ENCODE assay signal across 33 cellular contexts in genomic region chr14:39258782-39259545, GRCh38.
"Had no signal": no experiment of that assay in that cellular context is flagged by ENCODE, and none has a peak within 500 bp of the region (broad histone marks: within the 10 kb centered on the region; RNA-seq: fewer than 3 reads in every experiment).

No MANE protein-coding gene starts in this region.

- H3K27ac ChIP-seq: brain microvascular endothelial cell, esophagus muscularis mucosa, foreskin keratinocyte, gastrocnemius medialis, heart left ventricle, WERI-Rb-1 had no signal

- H3K9me3 ChIP-seq: gastrocnemius medialis had no signal

- H3K4me3 Mint-ChIP-seq: activated CD4-positive, alpha-beta memory T cell treated with anti-CD3 and anti-CD28 coated beads for 36 hours; activated CD4-positive, alpha-beta T cell treated with anti-CD3 and anti-CD28 coated beads for 36 hours; activated CD4-positive, alpha-beta T cell treated with anti-CD3 and anti-CD28 coated beads, Interleukin-2, amount 10 ng/mL, durations not matched to agents 24 days and 14 days; activated CD8-positive, alpha-beta memory T cell treated with anti-CD3 and anti-CD28 coated beads, Interleukin-2, amount 10 ng/mL, durations not matched to agents 7 days and 5 days; activated CD8-positive, alpha-beta T cell treated with anti-CD3 and anti-CD28 coated beads, Interleukin-2, amount 10 ng/mL, durations not matched to agents 7 days and 5 days; activated naive CD8-positive, alpha-beta T cell; activated T-cell treated with anti-CD3 and anti-CD28 coated beads, Interleukin-2, amount 50 U/mL, for 72 hours; central memory CD8-positive, alpha-beta T cell; effector memory CD8-positive, alpha-beta T cell; T-helper 17 cell; T-helper 2 cell treated with Interferon-gamma antibody and Interleukin-4, amounts not matched to agents 5 μg/mL and 100 μg/mL, for 36 hours had no signal

- ATAC-seq: activated CD4-positive, alpha-beta T cell treated with anti-CD3 and anti-CD28 coated beads for 36 hours; activated CD8-positive, alpha-beta memory T cell treated with anti-CD3 and anti-CD28 coated beads, Interleukin-2, amount 10 ng/mL, durations not matched to agents 7 days and 5 days; activated CD8-positive, alpha-beta T cell treated with anti-CD3 and anti-CD28 coated beads, Interleukin-2, amount 10 ng/mL, durations not matched to agents 7 days and 5 days; activated T-cell treated with anti-CD3 and anti-CD28 coated beads, Interleukin-2, amount 50 U/mL, for 72 hours; effector memory CD8-positive, alpha-beta T cell; gastrocnemius medialis; heart left ventricle; T-helper 17 cell had no signal

- DNase-seq: activated CD4-positive, alpha-beta memory T cell treated with anti-CD3 and anti-CD28 coated beads for 36 hours; activated CD4-positive, alpha-beta T cell treated with anti-CD3 and anti-CD28 coated beads for 36 hours; activated CD4-positive, alpha-beta T cell treated with anti-CD3 and anti-CD28 coated beads, Interleukin-2, amount 10 ng/mL, durations not matched to agents 24 days and 14 days; activated CD4-positive, CD25-positive, alpha-beta regulatory T cell; activated CD4-positive, CD25-positive, alpha-beta regulatory T cell treated with anti-CD3 and anti-CD28 coated beads, Interleukin-2, amount 50 U/mL, for 72 hours; activated CD8-positive, alpha-beta memory T cell treated with anti-CD3 and anti-CD28 coated beads, Interleukin-2, amount 10 ng/mL, durations not matched to agents 7 days and 5 days; activated CD8-positive, alpha-beta memory T cell treated with anti-CD3 and anti-CD28 coated beads, Interleukin-2, amount 50 U/mL, for 4 hours; activated CD8-positive, alpha-beta T cell treated with anti-CD3 and anti-CD28 coated beads, Interleukin-2, amount 10 ng/mL, durations not matched to agents 7 days and 5 days; activated gamma-delta T cell; activated naive CD4-positive, alpha-beta T cell treated with anti-CD3 and anti-CD28 coated beads, Interleukin-2, amount 50 U/mL, for 16 hours; activated naive CD4-positive, alpha-beta T cell treated with Interleukin-2 at 50 U/mL for 16 hours; activated T-cell treated with anti-CD3 and anti-CD28 coated beads, Interleukin-2, amount 50 U/mL, for 1 hour; activated T-cell treated with anti-CD3 and anti-CD28 coated beads, Interleukin-2, amount 50 U/mL, for 72 hours; amniotic stem cell; anterior cingulate cortex; brain microvascular endothelial cell; cortex of kidney; dermis blood vessel endothelial cell; effector CD4-positive, alpha-beta T cell; effector memory CD8-positive, alpha-beta T cell; erythroblast; foreskin keratinocyte; gastrocnemius medialis; glutamatergic neuron; heart left ventricle; T-helper 1 cell; T-helper 17 cell; T1000; WERI-Rb-1 had no signal

- H3K4me1 ChIP-seq: esophagus muscularis mucosa, foreskin keratinocyte, gastrocnemius medialis, heart left ventricle had no signal

- H3K27me3 ChIP-seq: brain microvascular endothelial cell, esophagus muscularis mucosa, foreskin keratinocyte, gastrocnemius medialis, heart left ventricle had no signal

- H3K4me1 Mint-ChIP-seq: activated CD8-positive, alpha-beta memory T cell treated with anti-CD3 and anti-CD28 coated beads, Interleukin-2, amount 10 ng/mL, durations not matched to agents 7 days and 5 days; central memory CD8-positive, alpha-beta T cell; T-helper 17 cell had no signal

- H3K36me3 ChIP-seq: brain microvascular endothelial cell, esophagus muscularis mucosa, gastrocnemius medialis, heart left ventricle, WERI-Rb-1 had no signal

- H3K27me3 Mint-ChIP-seq: activated CD4-positive, alpha-beta memory T cell treated with anti-CD3 and anti-CD28 coated beads for 36 hours; activated CD4-positive, alpha-beta T cell treated with anti-CD3 and anti-CD28 coated beads for 36 hours; activated CD4-positive, alpha-beta T cell treated with anti-CD3 and anti-CD28 coated beads, Interleukin-2, amount 10 ng/mL, durations not matched to agents 24 days and 14 days; activated CD8-positive, alpha-beta memory T cell treated with anti-CD3 and anti-CD28 coated beads, Interleukin-2, amount 10 ng/mL, durations not matched to agents 7 days and 5 days; activated naive CD8-positive, alpha-beta T cell; central memory CD8-positive, alpha-beta T cell; effector memory CD8-positive, alpha-beta T cell; T-helper 17 cell had no signal

- H3K9me3 Mint-ChIP-seq: central memory CD8-positive, alpha-beta T cell had no signal

- H3K4me3 ChIP-seq: esophagus muscularis mucosa, gastrocnemius medialis, heart left ventricle had no signal

- H3K27ac Mint-ChIP-seq: activated CD4-positive, alpha-beta memory T cell treated with anti-CD3 and anti-CD28 coated beads for 36 hours; activated CD4-positive, alpha-beta T cell treated with anti-CD3 and anti-CD28 coated beads for 36 hours; activated CD4-positive, alpha-beta T cell treated with anti-CD3 and anti-CD28 coated beads, Interleukin-2, amount 10 ng/mL, durations not matched to agents 24 days and 14 days; activated CD8-positive, alpha-beta memory T cell treated with anti-CD3 and anti-CD28 coated beads, Interleukin-2, amount 10 ng/mL, durations not matched to agents 7 days and 5 days; activated CD8-positive, alpha-beta T cell treated with anti-CD3 and anti-CD28 coated beads, Interleukin-2, amount 10 ng/mL, durations not matched to agents 7 days and 5 days; activated naive CD8-positive, alpha-beta T cell; activated T-cell treated with anti-CD3 and anti-CD28 coated beads, Interleukin-2, amount 50 U/mL, for 72 hours; effector memory CD8-positive, alpha-beta T cell; T-helper 17 cell; T-helper 2 cell treated with Interferon-gamma antibody and Interleukin-4, amounts not matched to agents 5 μg/mL and 100 μg/mL, for 36 hours had no signal
